Comparison of ENCODE assay signal across 28 cellular contexts in the genomic region with DNA sequence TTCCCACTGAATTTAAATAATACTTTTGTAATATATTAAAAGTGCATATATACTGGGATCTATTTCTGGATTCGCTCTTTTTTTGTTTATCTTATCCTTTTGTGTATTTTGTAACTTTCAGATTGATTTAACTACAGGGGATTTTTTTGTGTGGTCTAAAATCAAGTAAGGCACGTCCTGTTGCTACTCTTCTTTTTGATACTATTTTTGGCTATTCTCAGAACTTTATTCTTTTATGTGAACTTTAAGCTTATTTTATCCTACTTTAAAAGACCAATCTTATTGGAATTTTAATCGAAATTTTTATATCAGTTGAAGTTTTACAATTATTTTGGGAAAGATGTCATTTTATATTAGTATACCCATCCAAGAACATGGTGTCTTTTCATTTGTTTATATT.
"Had no signal": no experiment of that assay in that cellular context is flagged by ENCODE, and none has a peak within 500 bp of the region (broad histone marks: within the 10 kb centered on the region; RNA-seq: fewer than 3 reads in every experiment).

No MANE protein-coding gene starts in this region.

- H3K27me3 ChIP-seq: esophagus squamous epithelium, hepatocyte, right lobe of liver, spleen, testis, tibial nerve, upper lobe of right lung, vagina had no signal

- H3K9me3 ChIP-seq: esophagus squamous epithelium, left ventricle myocardium inferior, lower lobe of right lung, psoas muscle, right lobe of liver, spleen, testis, tibial nerve, upper lobe of right lung, vagina had no signal

- H3K4me3 Mint-ChIP-seq: dendritic cell treated with granulocyte-macrophage colony-stimulating factor and Interleukin-4, amounts not matched to agents 40 ng/mL and 50 ng/mL, for 4 days; effector memory CD8-positive, alpha-beta T cell; memory B cell; nephron; stimulated activated memory B cell treated with anti-CD40 and anti-IgM and Interleukin-4, amounts not matched to agents 10 μg/mL and 1 μg/mL and 100 μg/mL, for 72 hours; stimulated activated naive CD8-positive, alpha-beta T cell treated with anti-CD3 and anti-CD28 coated beads, Interleukin-15, Interleukin-2, amounts not matched to agents 100 ng/mL and 50 ng/mL, for 24 hours had no signal

- FAIRE-seq: kidney had no signal

- H3K4me1 ChIP-seq: right lobe of liver had no signal

- H3K4me3 ChIP-seq: esophagus squamous epithelium, hepatocyte, left ventricle myocardium inferior, lower lobe of right lung, psoas muscle, right lobe of liver, spleen, testis, tibial nerve, upper lobe of right lung, vagina had no signal

- H3K4me2 ChIP-seq: hepatocyte had no signal

- H3K27ac Mint-ChIP-seq: dendritic cell treated with granulocyte-macrophage colony-stimulating factor and Interleukin-4, amounts not matched to agents 40 ng/mL and 50 ng/mL, for 4 days; memory B cell; nephron; stimulated activated memory B cell treated with anti-CD40 and anti-IgM and Interleukin-4, amounts not matched to agents 10 μg/mL and 1 μg/mL and 100 μg/mL, for 72 hours; stimulated activated naive CD8-positive, alpha-beta T cell treated with anti-CD3 and anti-CD28 coated beads, Interleukin-15, Interleukin-2, amounts not matched to agents 100 ng/mL and 50 ng/mL, for 24 hours had no signal

- H3K9me3 Mint-ChIP-seq: dendritic cell treated with granulocyte-macrophage colony-stimulating factor and Interleukin-4, amounts not matched to agents 40 ng/mL and 50 ng/mL, for 4 days; effector memory CD8-positive, alpha-beta T cell; nephron; stimulated activated naive CD8-positive, alpha-beta T cell treated with anti-CD3 and anti-CD28 coated beads, Interleukin-15, Interleukin-2, amounts not matched to agents 100 ng/mL and 50 ng/mL, for 24 hours had no signal

- H3K36me3 ChIP-seq: esophagus squamous epithelium, left ventricle myocardium inferior, lower lobe of right lung, right lobe of liver, tibial nerve, upper lobe of right lung had no signal

- H3K27ac ChIP-seq: epithelial cell of prostate, esophagus squamous epithelium, hepatocyte, left ventricle myocardium inferior, lower lobe of right lung, psoas muscle, right lobe of liver, spleen, testis, tibial nerve, upper lobe of right lung, vagina had no signal

- H3K27me3 Mint-ChIP-seq: dendritic cell treated with granulocyte-macrophage colony-stimulating factor and Interleukin-4, amounts not matched to agents 40 ng/mL and 50 ng/mL, for 4 days; effector memory CD8-positive, alpha-beta T cell; memory B cell; stimulated activated memory B cell treated with anti-CD40 and anti-IgM and Interleukin-4, amounts not matched to agents 10 μg/mL and 1 μg/mL and 100 μg/mL, for 72 hours; stimulated activated naive CD8-positive, alpha-beta T cell treated with anti-CD3 and anti-CD28 coated beads, Interleukin-15, Interleukin-2, amounts not matched to agents 100 ng/mL and 50 ng/mL, for 24 hours had no signal

- ATAC-seq: effector memory CD8-positive, alpha-beta T cell; left cardiac atrium; lower lobe of right lung; psoas muscle; right lobe of liver; stimulated activated memory B cell treated with anti-CD40 and anti-IgM and Interleukin-4, amounts not matched to agents 10 μg/mL and 1 μg/mL and 100 μg/mL, for 72 hours; upper lobe of right lung had no signal

- H2AFZ ChIP-seq: hepatocyte had no signal

- DNase-seq: effector memory CD8-positive, alpha-beta T cell; esophagus squamous epithelium; foreskin fibroblast; head of caudate nucleus; kidney; left cardiac atrium; left ventricle myocardium inferior; lower lobe of right lung; midbrain; occipital lobe; psoas muscle; retina; right lobe of liver; spleen; stimulated activated CD4-positive, alpha-beta T cell treated with anti-CD3 and anti-CD28 coated beads, Interleukin-15, amount 100 ng/mL, for 24 hours; stimulated activated CD4-positive, alpha-beta T cell treated with anti-CD3 and anti-CD28 coated beads, Interleukin-1b, Interleukin-23, amount 100 ng/mL, for 48 hours; stimulated activated CD4-positive, alpha-beta T cell treated with anti-CD3 and anti-CD28 coated beads, Interleukin-4, amount 100 ng/mL, for 24 hours; testis; upper lobe of right lung had no signal
